In the genomic region with DNA sequence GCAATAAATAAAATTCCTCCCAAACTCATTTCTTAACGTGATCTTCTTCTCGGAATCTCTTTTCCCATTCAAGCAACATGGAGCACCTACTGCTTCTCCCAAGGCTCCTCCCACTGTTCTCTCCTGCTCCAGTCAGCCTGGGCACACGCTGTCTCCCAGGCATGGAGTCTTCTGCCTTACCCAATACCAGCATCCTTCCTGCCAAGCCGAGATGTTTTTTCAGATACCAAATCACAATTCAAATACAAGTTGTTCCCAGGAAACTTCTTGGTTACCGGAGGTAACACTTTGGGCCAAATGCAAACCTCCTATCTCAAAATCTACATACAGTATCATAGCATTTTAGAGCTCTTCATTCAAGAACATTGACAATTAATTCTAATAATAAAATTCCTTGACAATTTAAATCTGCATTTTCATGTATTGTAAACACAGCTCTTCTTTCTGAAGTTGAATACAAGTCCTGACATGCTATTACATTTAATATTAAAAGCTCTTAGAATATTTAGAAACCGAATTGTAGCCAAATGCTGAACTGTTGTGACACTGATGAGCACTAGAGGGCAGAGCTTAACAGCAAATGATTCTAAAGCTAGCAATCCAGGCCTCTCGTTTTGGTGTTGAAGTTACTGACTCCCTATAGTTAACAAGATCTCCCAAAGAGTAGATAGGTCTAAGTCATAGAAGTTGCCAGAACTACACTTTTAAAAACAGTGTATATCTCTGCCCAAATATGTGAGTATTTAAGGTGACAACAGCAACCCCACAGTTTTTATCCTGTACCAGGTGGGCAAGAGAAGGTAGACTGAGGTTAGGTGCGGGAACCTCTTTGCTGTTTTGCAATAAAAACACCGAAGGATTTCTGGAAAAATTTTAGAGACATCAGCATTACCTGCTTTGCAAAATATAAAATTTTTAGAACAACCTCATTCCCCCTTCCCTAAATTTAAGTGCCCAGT, we compare ENCODE assay signal across 1 cellular context.
TF ChIP-seq lines count a peak whose summit lies in the region.

No MANE protein-coding gene starts in this region.

TF ChIP-seq in IMR-90, 13 proteins besides CTCF, POLR2A, EP300 and RAD21:
- no peak for TF ChIP-seq ELK1 (IDR thresholded peaks at IDR 0.05; ENCODE audit: borderline replicate concordance, low read depth, low read length)
- no peak for TF ChIP-seq MAFK (IDR thresholded peaks at IDR 0.05; ENCODE audit: low read depth, low read length)
- TF ChIP-seq NFE2L2 (IDR thresholded peaks at IDR 0.05; ENCODE audit: low read depth, low read length), result no peak
- TF ChIP-seq SMC3 (IDR thresholded peaks at IDR 0.05; ENCODE audit: low read depth, low read length), result peak; percentile 99
